16 cellular contexts compared by ENCODE assay signal in the genomic region with DNA sequence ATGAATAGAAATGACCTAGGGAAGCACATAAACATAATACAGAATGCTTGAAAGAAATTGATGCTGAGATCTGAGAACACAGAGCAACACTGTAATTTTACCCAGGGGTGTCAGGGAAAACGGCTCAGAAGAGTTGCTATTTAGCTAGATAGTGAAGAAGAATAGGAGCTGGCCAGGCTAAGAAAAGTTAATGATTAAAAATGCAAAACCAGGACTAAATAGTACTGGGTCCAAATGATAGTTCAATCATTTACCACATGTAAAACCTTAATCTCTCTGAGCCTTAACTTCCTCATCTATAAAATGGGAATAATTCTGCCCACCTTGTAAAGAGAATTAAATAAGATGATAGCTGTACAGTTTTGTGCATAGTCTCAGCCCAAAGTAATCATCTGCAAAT.
A peak's percentile ranks its signal among the peaks of the same experiment; 100 is the strongest.
DNase-seq lines count a peak whose midpoint lies in the region; ATAC-seq, FAIRE-seq and TF ChIP-seq lines count a peak whose summit lies in the region.
"Had no signal": no experiment of that assay in that cellular context is flagged by ENCODE, and none has a peak within 500 bp of the region (broad histone marks: within the 10 kb centered on the region; RNA-seq: fewer than 3 reads in every experiment).

No MANE protein-coding gene starts in this region.

- no peaks in the 10 kb centered on the region for H3K27me3 ChIP-seq in GM12878 (replicated peaks in 1 of 2; ENCODE audit: control insufficient read depth in 2 of 2, insufficient read depth in 2 of 2, low read length in 1 of 2)
- H3K27me3 ChIP-seq: BE2C had no signal

- H3K27ac ChIP-seq in GM12878 (ENCODE audit: control insufficient read depth, insufficient read depth), result no peak overlapping the region
- H3K27ac ChIP-seq: A549 had no signal

- TF ChIP-seq EP300 in GM12878 (IDR thresholded peaks at IDR 0.05; ENCODE audit: borderline replicate concordance in 1 of 2, control insufficient read depth in 1 of 2, low read depth in 2 of 2, low read length in 2 of 2), result no peak

- FAIRE-seq in GM12878 (lab: Jason Lieb, UNC), result no peak
- FAIRE-seq: A549 had no signal

- no peak overlapping the region for H3K27ac Mint-ChIP-seq in activated naive CD4-positive, alpha-beta T cell treated with anti-CD3 and anti-CD28 coated beads, Interleukin-2, amount 10 ng/mL, durations not matched to agents 7 days and 5 days
- H3K27ac Mint-ChIP-seq: CD8-positive, alpha-beta T cell; GM23338 had no signal

- H3K79me2 ChIP-seq in GM12878 (ENCODE audit: control insufficient read depth, insufficient read depth, low read length), result no peaks in the 10 kb centered on the region

- in situ Hi-C loops in GM12878 (cut with MboI), result no loop called here

- no peak overlapping the region for H3K9ac ChIP-seq in GM12878 (ENCODE audit: control insufficient read depth, insufficient read depth, low read length)

- H3K4me3 Mint-ChIP-seq in activated naive CD4-positive, alpha-beta T cell treated with anti-CD3 and anti-CD28 coated beads, Interleukin-2, amount 10 ng/mL, durations not matched to agents 7 days and 5 days, result no peak overlapping the region
- H3K4me3 Mint-ChIP-seq: CD8-positive, alpha-beta T cell; GM23338 had no signal

- H4K20me1 ChIP-seq in GM12878 (ENCODE audit: control insufficient read depth, insufficient read depth), result no peaks in the 10 kb centered on the region

- H3K4me2 ChIP-seq in GM12878 (ENCODE audit: control insufficient read depth, insufficient read depth), result no peak overlapping the region
- H3K4me2 ChIP-seq: A549, GM23338 had no signal

- no peak for TF ChIP-seq RAD21 in GM12878 (IDR thresholded peaks at IDR 0.05; ENCODE audit: insufficient read depth, low read depth, low read length)

- no TSS peak for BruUV-seq in GM12878 (replicated peaks; lab: Mats Ljungman, UMichigan)

- H3K4me3 ChIP-seq in GM12878, result no peak overlapping the region
- H3K4me3 ChIP-seq in mucosa of descending colon, result no peak overlapping the region
- H3K4me3 ChIP-seq: A549, GM23338 had no signal

- TF ChIP-seq CTCF in GM12878 (IDR thresholded peaks at IDR 0.05 in 2 of 3, conservative IDR thresholded peaks at IDR 0.05 in 1 of 3; ENCODE audit: control insufficient read depth in 2 of 3, extremely low read depth in 1 of 3, insufficient read depth in 1 of 3, low read depth in 3 of 3, low read length in 3 of 3) (no peak), mucosa of descending colon (IDR thresholded peaks at IDR 0.05) (no peak)

- H3K36me3 ChIP-seq in GM12878 (ENCODE audit: control insufficient read depth in 2 of 2, insufficient read depth in 2 of 2, low read length in 1 of 2) (no peaks in the 10 kb centered on the region; a peak in 1 of 4 replicates), mucosa of descending colon (ENCODE audit: low read depth) (no peaks in the 10 kb centered on the region)
- H3K36me3 ChIP-seq: BE2C had no signal

- no peaks in the 10 kb centered on the region for H3K27me3 Mint-ChIP-seq in activated naive CD4-positive, alpha-beta T cell treated with anti-CD3 and anti-CD28 coated beads, Interleukin-2, amount 10 ng/mL, durations not matched to agents 7 days and 5 days

- intact Hi-C loops in GM12878 (cut with micrococcal nuclease; ENCODE audit: unreplicated experiment) (no loop called here), mucosa of descending colon (cut with DNase I, micrococcal nuclease) (no loop called here)

- POLR2A ChIA-PET in GM12878 (lab: Charles Lee), result interaction anchor here (0.6 to 1.1 kb wide), 2 partner anchors 25 to 179 kb away, joined by 3 read pairs; no protein-coding TSS in a partner anchor

- H3K9me3 Mint-ChIP-seq in activated naive CD4-positive, alpha-beta T cell treated with anti-CD3 and anti-CD28 coated beads, Interleukin-2, amount 10 ng/mL, durations not matched to agents 7 days and 5 days, result no peaks in the 10 kb centered on the region
- H3K9me3 Mint-ChIP-seq: CD8-positive, alpha-beta T cell; GM23338 had no signal

- H2AFZ ChIP-seq in GM12878 (ENCODE audit: control insufficient read depth, low read depth, low read length), result no peak overlapping the region
- H2AFZ ChIP-seq: GM23338 had no signal

- CTCF ChIA-PET in GM12878 (lab: Yijun Ruan, JAX), result interaction anchor here (1.0 kb wide), 1 partner anchor 95 kb away, joined by 5 read pairs; no protein-coding TSS in a partner anchor
- CTCF ChIA-PET in activated naive CD4-positive, alpha-beta T cell treated with anti-CD3 and anti-CD28 coated beads, Interleukin-2, amount 10 ng/mL, durations not matched to agents 7 days and 5 days (lab: Charles Lee), result interaction anchor here (0.7 kb wide), 1 partner anchor 20 kb away, joined by 3 read pairs; no protein-coding TSS in a partner anchor

- no peaks in the 10 kb centered on the region for H3K4me1 ChIP-seq in GM12878 (ENCODE audit: control insufficient read depth, insufficient read depth, low read length)
- H3K4me1 ChIP-seq in mucosa of descending colon (ENCODE audit: low read depth), result peaks cover 19% of the 10 kb centered on the region
- H3K4me1 ChIP-seq: A549, BE2C, Caco-2 had no signal

- no peaks in the 10 kb centered on the region for H3K36me3 Mint-ChIP-seq in activated naive CD4-positive, alpha-beta T cell treated with anti-CD3 and anti-CD28 coated beads, Interleukin-2, amount 10 ng/mL, durations not matched to agents 7 days and 5 days
- H3K36me3 Mint-ChIP-seq: CD14-positive monocyte; CD8-positive, alpha-beta T cell had no signal

- no peak for TF ChIP-seq POLR2A in GM12878 (IDR thresholded peaks at IDR 0.05; ENCODE audit: low read depth, low read length)

- SMC1A ChIA-PET in GM12878 (lab: Charles Lee; ENCODE audit: uncharacterized antibody, unreplicated experiment), result interaction anchor here (0.9 to 1.6 kb wide), 4 partner anchors 8 to 95 kb away, joined by 3 to 6 read pairs (median 5); no protein-coding TSS in a partner anchor

- ATAC-seq in GM19463 (IDR thresholded peaks at IDR 0.05; ENCODE audit: unreplicated experiment) (peak; percentile 44), GM12878 (peak; percentile 57), mucosa of descending colon (peak; percentile 54)
- ATAC-seq: A549; CD8-positive, alpha-beta T cell; GM23338 had no signal

- H3K9me3 ChIP-seq in GM12878 (replicated peaks; ENCODE audit: control insufficient read depth, insufficient read depth, low read length) (no peaks in the 10 kb centered on the region; the same call in 2 of the 3 replicates), mucosa of descending colon (no peaks in the 10 kb centered on the region)
- H3K9me3 ChIP-seq: A549, BE2C, Caco-2 had no signal

- 4% methylated on average over 1 of the region's 1 CpG for WGBS in GM12878 (ENCODE audit: insufficient coverage, insufficient replicate concordance, low lambda C conversion rate, missing lambda C conversion rate)

- DNase-seq in GM12878 (ENCODE audit: low read depth, low spot score) (no peak), mucosa of descending colon (no peak), cerebellum (ENCODE audit: low spot score) (no peak), NCI-H510A treated with DMSO at 0.1 percent for 48 hours (lab: John Stamatoyannopoulos, UW) (no peak), midbrain (lab: John Stamatoyannopoulos, UW) (no peak)
- DNase-seq in activated naive CD4-positive, alpha-beta T cell treated with anti-CD3 and anti-CD28 coated beads, Interleukin-2, amount 10 ng/mL, durations not matched to agents 7 days and 5 days, result no peak
- DNase-seq: BE2C; Caco-2; CD8-positive, alpha-beta T cell; GF-D8; H7; IMR-90 had no signal

- RAD21 ChIA-PET in GM12878 (lab: Charles Lee; ENCODE audit: unreplicated experiment), result interaction anchor here (0.9 kb wide), 1 partner anchor 10 kb away, joined by 3 read pairs; no protein-coding TSS in a partner anchor

- H3K4me1 Mint-ChIP-seq in activated naive CD4-positive, alpha-beta T cell treated with anti-CD3 and anti-CD28 coated beads, Interleukin-2, amount 10 ng/mL, durations not matched to agents 7 days and 5 days, result no peaks in the 10 kb centered on the region

TF ChIP-seq in GM12878, 131 proteins besides CTCF, POLR2A, EP300 and RAD21 (continues in another document):
- no peak for TF ChIP-seq RCOR1 (conservative IDR thresholded peaks at IDR 0.05; ENCODE audit: low read depth, low read length)
- no peak for TF ChIP-seq ZSCAN29 (IDR thresholded peaks at IDR 0.05)
- TF ChIP-seq DPF2 (IDR thresholded peaks at IDR 0.05), result no peak
- no peak for TF ChIP-seq MXI1 (IDR thresholded peaks at IDR 0.05; ENCODE audit: low read depth, low read length)
- no peak for TF ChIP-seq NRF1 (conservative IDR thresholded peaks at IDR 0.05; ENCODE audit: low read depth, low read length)
- no peak for TF ChIP-seq BACH1 (IDR thresholded peaks at IDR 0.05; ENCODE audit: borderline replicate concordance)
- no peak for TF ChIP-seq PBX3 (IDR thresholded peaks at IDR 0.05; ENCODE audit: insufficient replicate concordance, low read depth, low read length)
- no peak for TF ChIP-seq KAT2A (conservative IDR thresholded peaks at IDR 0.05; ENCODE audit: control insufficient read depth, low read depth, low read length)
